In genomic region chrX:47831788-47832187, GRCh38 we compare ENCODE assay signal across 8 cellular contexts. TPM values are rescaled to one million over a fixed set of nuclear protein-coding genes. Genes with fewer than 3 reads are reported as not detected.
DNase-seq lines count a peak whose midpoint lies in the region; ATAC-seq and TF ChIP-seq lines count a peak whose summit lies in the region.

No MANE protein-coding gene starts in this region.

- no peak for TF ChIP-seq POLR2A in vagina (IDR thresholded peaks at IDR 0.05)

- no peaks in the 10 kb centered on the region for H3K9me2 ChIP-seq in PC-9 (ENCODE audit: insufficient read depth)

- no peak overlapping the region for H3K4me2 ChIP-seq in PC-9

- no peaks in the 10 kb centered on the region for H4K20me1 ChIP-seq in PC-9 (ENCODE audit: insufficient read depth)

- no peaks in the 10 kb centered on the region for H3K9me3 ChIP-seq in PC-9 (ENCODE audit: insufficient read depth, low read depth)
- no peaks in the 10 kb centered on the region for H3K9me3 ChIP-seq in vagina

- H3K36me3 ChIP-seq in PC-9 (ENCODE audit: low read depth): no peaks in the 10 kb centered on the region
- no peaks in the 10 kb centered on the region for H3K36me3 ChIP-seq in vagina

- H3K27me3 ChIP-seq in PC-9 (ENCODE audit: insufficient read depth, low read depth) (no peaks in the 10 kb centered on the region), vagina (no peaks in the 10 kb centered on the region)

- H2AFZ ChIP-seq in PC-9: no peak overlapping the region

- ATAC-seq in Right ventricle myocardium superior (ENCODE audit: poor library complexity): no peak
- no peak for ATAC-seq in GM21576 (IDR thresholded peaks at IDR 0.05; ENCODE audit: unreplicated experiment)

- peak; percentile 78 for DNase-seq in DMS53 (lab: John Stamatoyannopoulos, UW)
- peak; percentile 11 for DNase-seq in HuH-7.5 (ENCODE audit: low spot score)
- peak in 1 of 2 experiments; percentile 22 for DNase-seq in PC-9
- DNase-seq in activated T-helper 1 cell treated with Interleukin-2 at 50 U/mL for 16 hours (ENCODE audit: low read depth): peak; percentile 19
- DNase-seq in Right ventricle myocardium superior: peak; percentile 38
- peak; percentile 2 to 19 for DNase-seq in stimulated activated CD4-positive, alpha-beta T cell treated with anti-CD3 and anti-CD28 coated beads, Interleukin-15, amount 100 ng/mL, for 1 hour (ENCODE audit: low read depth in 1 of 2, low spot score in 1 of 2)
- DNase-seq in vagina (ENCODE audit: extremely low spot score in 2 of 2): no peak

- BruUV-seq in PC-9 (replicated peaks; lab: Mats Ljungman, UMichigan): no TSS peak

- H3F3A ChIP-seq in PC-9 (ENCODE audit: insufficient read depth, low read depth): no peaks in the 10 kb centered on the region

- intact Hi-C loops in PC-9 (cut with micrococcal nuclease; ENCODE audit: unreplicated experiment): no loop called here
- intact Hi-C loops in Right ventricle myocardium superior (cut with DNase I): loop anchor here (10.0 kb wide), 1 partner anchor 193 kb away; no protein-coding TSS in a partner anchor
- intact Hi-C loops in vagina (cut with DNase I): loop anchor here (10.0 kb wide), 1 partner anchor 193 kb away; no protein-coding TSS in a partner anchor

- TF ChIP-seq CTCF in PC-9 (conservative IDR thresholded peaks at IDR 0.05): peak; percentile 62
- peak in 1 of 3 experiments; percentile 33 for TF ChIP-seq CTCF in vagina (IDR thresholded peaks at IDR 0.05)

- CTCF ChIA-PET in PC-9 (lab: Charles Lee): no interaction called here

- H3K27ac ChIP-seq in PC-9 (no peak overlapping the region), vagina (no peak overlapping the region)

- H3K4me1 ChIP-seq in PC-9 (replicated peaks; ENCODE audit: insufficient read depth) (no peaks in the 10 kb centered on the region), vagina (no peaks in the 10 kb centered on the region)

- H3K4me3 ChIP-seq in PC-9 (no peak overlapping the region), vagina (no peak overlapping the region)

- no peaks in the 10 kb centered on the region for H3K79me2 ChIP-seq in PC-9 (ENCODE audit: low read depth)

- POLR2A ChIA-PET in PC-9 (lab: Charles Lee; ENCODE audit: unreplicated experiment): no interaction called here

RNA-seq across cellular contexts. Expression of gene ZNF81, which starts 4.9 kb away (rescaled TPM):
- 2.0 and 3.7 TPM in 2 replicates for total RNA-seq in PC-9 (2021)
- 5.3 TPM for total RNA-seq in Right ventricle myocardium superior
- 6.9 TPM for total RNA-seq in vagina

Comparison
In these comparisons a context has a peak if more than half of its experiments do, and no peak if none do; other contexts are left out.
1. DNase-seq: peak in DMS53 (single experiment), HuH-7.5 (single experiment), activated T-helper 1 cell treated with Interleukin-2 at 50 U/mL for 16 hours (single experiment), Right ventricle myocardium superior (single experiment) and stimulated activated CD4-positive, alpha-beta T cell treated with anti-CD3 and anti-CD28 coated beads, Interleukin-15, amount 100 ng/mL, for 1 hour (2 of 2); none in vagina (0 of 2).